35 cellular contexts compared by ENCODE assay signal in genomic region chr7:123692471-123692877, GRCh38. TPM values are rescaled to one million over a fixed set of nuclear protein-coding genes. Genes with fewer than 3 reads are reported as not detected.
DNase-seq lines count a peak whose midpoint lies in the region; ATAC-seq and TF ChIP-seq lines count a peak whose summit lies in the region.
"Had no signal": no experiment of that assay in that cellular context is flagged by ENCODE, and none has a peak within 500 bp of the region (broad histone marks: within the 10 kb centered on the region; RNA-seq: fewer than 3 reads in every experiment).

No MANE protein-coding gene starts in this region.

- no peaks in the 10 kb centered on the region for H3K79me2 ChIP-seq in PC-9 (ENCODE audit: low read depth)

- peaks cover 3% of the 10 kb centered on the region; the same call in 1 of the 2 replicates for H3F3A ChIP-seq in PC-9 (ENCODE audit: insufficient read depth, low read depth)

- peak overlapping the region; percentile 33 for H3K4me3 Mint-ChIP-seq in WTC11
- H3K4me3 Mint-ChIP-seq: activated naive CD8-positive, alpha-beta T cell treated with anti-CD3 and anti-CD28 coated beads for 36 hours; CD8-positive, alpha-beta memory T cell; IgD-negative memory B cell; naive thymus-derived CD4-positive, alpha-beta T cell; stimulated activated naive B cell treated with anti-CD40 and anti-IgM and Interleukin-4, amounts not matched to agents 10 μg/mL and 1 μg/mL and 100 μg/mL, for 72 hours; T-helper 2 cell treated with Interferon-gamma antibody and Interleukin-4, amounts not matched to agents 5 μg/mL and 100 μg/mL, for 36 hours; type B pancreatic cell had no signal

- no peak overlapping the region for H2AFZ ChIP-seq in PC-9
- H2AFZ ChIP-seq: hepatocyte had no signal

- H3K27ac ChIP-seq in HUES64 (ENCODE audit: low read depth, low read length) (peak overlapping the region; percentile 11; the same call in 1 of the 2 replicates), PC-9 (no peak overlapping the region)
- H3K27ac ChIP-seq: hepatocyte, psoas muscle had no signal

- H3K36me3 Mint-ChIP-seq in WTC11: peaks cover 36% of the 10 kb centered on the region

- POLR2A ChIA-PET in WTC11 (lab: Charles Lee): interaction anchor here (0.6 to 2.5 kb wide), 5 partner anchors 10 to 98 kb away, joined by 3 to 16 read pairs (median 3); partner anchors contain the start of gene WASL
- POLR2A ChIA-PET in PC-9 (lab: Charles Lee; ENCODE audit: unreplicated experiment): no interaction called here

- no peaks in the 10 kb centered on the region for H3K9me3 ChIP-seq in HUES64 (ENCODE audit: insufficient read depth, low read depth, low read length)
- no peaks in the 10 kb centered on the region for H3K9me3 ChIP-seq in iPS-15b (ENCODE audit: control insufficient read depth, insufficient read depth, low read length)
- H3K9me3 ChIP-seq in PC-9 (ENCODE audit: insufficient read depth, low read depth): no peaks in the 10 kb centered on the region
- H3K9me3 ChIP-seq: psoas muscle had no signal

- intact Hi-C loops in posterior vena cava (cut with DNase I): no loop called here
- intact Hi-C loops in PC-9 (cut with micrococcal nuclease; ENCODE audit: unreplicated experiment): no loop called here

- no peak overlapping the region for H3K4me3 ChIP-seq in HUES64 (ENCODE audit: low read length)
- peak overlapping the region; percentile 16 for H3K4me3 ChIP-seq in iPS-15b (ENCODE audit: low read depth, low read length)
- H3K4me3 ChIP-seq in PC-9: no peak overlapping the region
- H3K4me3 ChIP-seq: hepatocyte, psoas muscle had no signal

- H3K9me3 Mint-ChIP-seq in WTC11: no peaks in the 10 kb centered on the region
- H3K9me3 Mint-ChIP-seq: activated naive CD8-positive, alpha-beta T cell treated with anti-CD3 and anti-CD28 coated beads for 36 hours; activated T-helper 2 cell treated with anti-CD3 and anti-CD28 coated beads, Interferon-gamma antibody, Interleukin-2, Interleukin-4, amounts not matched to agents 10 μg/mL and 5 μg/mL and 100 μg/mL, durations not matched to agents 14 hours and 24 hours and 36 hours; CD8-positive, alpha-beta memory T cell; IgD-negative memory B cell; naive thymus-derived CD4-positive, alpha-beta T cell; stimulated activated naive B cell treated with anti-CD40 and anti-IgM and Interleukin-4, amounts not matched to agents 10 μg/mL and 1 μg/mL and 100 μg/mL, for 72 hours; T-helper 2 cell treated with Interferon-gamma antibody and Interleukin-4, amounts not matched to agents 5 μg/mL and 100 μg/mL, for 36 hours; type B pancreatic cell had no signal

- peaks cover 5% of the 10 kb centered on the region; the same call in 1 of the 2 replicates for H3K4me1 ChIP-seq in HUES64 (ENCODE audit: insufficient read depth, low read length)
- H3K4me1 ChIP-seq in iPS-15b (ENCODE audit: control insufficient read depth, insufficient read depth, low read length): peaks cover 10% of the 10 kb centered on the region
- H3K4me1 ChIP-seq in PC-9 (replicated peaks; ENCODE audit: insufficient read depth): no peaks in the 10 kb centered on the region
- H3K4me1 ChIP-seq: psoas muscle had no signal

- H3K9me2 ChIP-seq in PC-9 (ENCODE audit: insufficient read depth): no peaks in the 10 kb centered on the region

- ATAC-seq in WTC11 (peak; percentile 100), GM21717 (IDR thresholded peaks at IDR 0.05; ENCODE audit: unreplicated experiment) (no peak)
- ATAC-seq: naive thymus-derived CD4-positive, alpha-beta T cell; Panc1; psoas muscle; stimulated activated naive B cell treated with anti-CD40 and anti-IgM and Interleukin-4, amounts not matched to agents 10 μg/mL and 1 μg/mL and 100 μg/mL, for 72 hours had no signal

- H3K9ac ChIP-seq in HUES64 (ENCODE audit: low read depth, low read length): no peak overlapping the region
- H3K9ac ChIP-seq in iPS-15b (ENCODE audit: low read depth, low read length): no peak overlapping the region

- H3K27me3 ChIP-seq in HUES64 (ENCODE audit: insufficient read depth, low read length): no peaks in the 10 kb centered on the region
- no peaks in the 10 kb centered on the region for H3K27me3 ChIP-seq in iPS-15b (ENCODE audit: control insufficient read depth, insufficient read depth, low read length)
- no peaks in the 10 kb centered on the region for H3K27me3 ChIP-seq in PC-9 (ENCODE audit: insufficient read depth, low read depth)
- H3K27me3 ChIP-seq: hepatocyte had no signal

- H3K4me2 ChIP-seq in PC-9: no peak overlapping the region
- H3K4me2 ChIP-seq: hepatocyte had no signal

- H3K36me3 ChIP-seq in HUES64 (ENCODE audit: insufficient read depth, low read length): peaks cover 96% of the 10 kb centered on the region
- H3K36me3 ChIP-seq in iPS-15b (ENCODE audit: control insufficient read depth, insufficient read depth, low read length): peaks cover 3% of the 10 kb centered on the region
- H3K36me3 ChIP-seq in PC-9 (ENCODE audit: low read depth): peaks cover 50% of the 10 kb centered on the region; the same call in 1 of the 2 replicates

- peaks cover 25% of the 10 kb centered on the region for H3K4me1 Mint-ChIP-seq in WTC11
- H3K4me1 Mint-ChIP-seq: CD8-positive, alpha-beta memory T cell; IgD-negative memory B cell; naive thymus-derived CD4-positive, alpha-beta T cell; stimulated activated naive B cell treated with anti-CD40 and anti-IgM and Interleukin-4, amounts not matched to agents 10 μg/mL and 1 μg/mL and 100 μg/mL, for 72 hours had no signal

- BruUV-seq in PC-9 (replicated peaks; lab: Mats Ljungman, UMichigan): no TSS peak

- TF ChIP-seq CTCF in WTC11 (IDR thresholded peaks at IDR 0.05) (no peak), PC-9 (conservative IDR thresholded peaks at IDR 0.05) (no peak)

- peak overlapping the region; percentile 84 for H3K27ac Mint-ChIP-seq in WTC11
- H3K27ac Mint-ChIP-seq: activated naive CD8-positive, alpha-beta T cell treated with anti-CD3 and anti-CD28 coated beads for 36 hours; activated T-helper 2 cell treated with anti-CD3 and anti-CD28 coated beads, Interferon-gamma antibody, Interleukin-2, Interleukin-4, amounts not matched to agents 10 μg/mL and 5 μg/mL and 100 μg/mL, durations not matched to agents 14 hours and 24 hours and 36 hours; stimulated activated naive B cell treated with anti-CD40 and anti-IgM and Interleukin-4, amounts not matched to agents 10 μg/mL and 1 μg/mL and 100 μg/mL, for 72 hours; T-helper 2 cell treated with Interferon-gamma antibody and Interleukin-4, amounts not matched to agents 5 μg/mL and 100 μg/mL, for 36 hours; type B pancreatic cell had no signal

- 69% methylated on average over 6 of the region's 6 CpGs for WGBS in HUES64

- CTCF ChIA-PET in WTC11 (lab: Charles Lee) (interaction anchor here (0.7 to 3.0 kb wide), 10 partner anchors 10 to 198 kb away, joined by 3 to 32 read pairs (median 4); no protein-coding TSS in a partner anchor), PC-9 (lab: Charles Lee) (no interaction called here)

- peaks cover 8% of the 10 kb centered on the region for H4K20me1 ChIP-seq in PC-9 (ENCODE audit: insufficient read depth)

- no peaks in the 10 kb centered on the region for H3K27me3 Mint-ChIP-seq in WTC11 (ENCODE audit: low read depth)
- H3K27me3 Mint-ChIP-seq: activated naive CD8-positive, alpha-beta T cell treated with anti-CD3 and anti-CD28 coated beads for 36 hours; CD8-positive, alpha-beta memory T cell; IgD-negative memory B cell; naive thymus-derived CD4-positive, alpha-beta T cell; stimulated activated naive B cell treated with anti-CD40 and anti-IgM and Interleukin-4, amounts not matched to agents 10 μg/mL and 1 μg/mL and 100 μg/mL, for 72 hours; type B pancreatic cell had no signal

- DNase-seq in WTC11 (ENCODE audit: low spot score): peak; percentile 77
- DNase-seq in posterior vena cava (ENCODE audit: low spot score): peak; percentile 54
- no peak for DNase-seq in cerebellar nuclear complex (lab: John Stamatoyannopoulos, UW)
- no peak for DNase-seq in PC-9
- DNase-seq: activated CD4-positive, alpha-beta T cell treated with anti-CD3 and anti-CD28 coated beads for 4 hours; activated naive CD8-positive, alpha-beta T cell treated with anti-CD3 and anti-CD28 coated beads for 36 hours; anterior cingulate cortex; CD8-positive, alpha-beta memory T cell; effector CD4-positive, alpha-beta T cell; EL; midbrain; naive thymus-derived CD4-positive, alpha-beta T cell; NCI-H1105; NCI-H187 treated with DMSO at 0.1 percent for 48 hours; NCI-H524 treated with DMSO at 0.1 percent for 48 hours; occipital lobe; psoas muscle; SHP77; stimulated activated CD4-positive, alpha-beta T cell treated with anti-CD3 and anti-CD28 coated beads, Interleukin-15, amount 100 ng/mL, for 24 hours; stimulated activated naive B cell treated with anti-CD40 and anti-IgM and Interleukin-4, amounts not matched to agents 10 μg/mL and 1 μg/mL and 100 μg/mL, for 72 hours had no signal

TF ChIP-seq in WTC11, 78 proteins besides CTCF, POLR2A, EP300 and RAD21 (continues in another document):
- no peak for TF ChIP-seq OVOL2 (CRISPR knock-in tag; IDR thresholded peaks at IDR 0.05; ENCODE audit: borderline replicate concordance)
- TF ChIP-seq STAT6 (CRISPR knock-in tag; conservative IDR thresholded peaks at IDR 0.05; ENCODE audit: low read depth): no peak
- TF ChIP-seq CREM (CRISPR knock-in tag; IDR thresholded peaks at IDR 0.05): no peak

RNA-seq across cellular contexts. Expression of gene LMOD2, which starts 36.8 kb away (rescaled TPM):
- 0.10 TPM for polyA plus RNA-seq in HUES64 (2013, experiment 1 of 2)
- not detected for polyA plus RNA-seq in HUES64 (2013, experiment 2 of 2)
- 0.09 to 0.11 TPM in 2 of 3 replicates, not detected in the other for total RNA-seq in WTC11 (2021)
- not detected for total RNA-seq in posterior vena cava
- total RNA-seq in PC-9 (2021): not detected in 2 replicates
- total RNA-seq: activated naive CD8-positive, alpha-beta T cell treated with anti-CD3 and anti-CD28 coated beads for 36 hours; activated T-helper 2 cell treated with anti-CD3 and anti-CD28 coated beads, Interferon-gamma antibody, Interleukin-2, Interleukin-4, amounts not matched to agents 10 μg/mL and 5 μg/mL and 100 μg/mL, durations not matched to agents 14 hours and 24 hours and 36 hours; bronchial epithelial cell; CD8-positive, alpha-beta memory T cell; hepatocyte; liver; M059J; naive thymus-derived CD4-positive, alpha-beta T cell; occipital lobe had no signal
- polyA plus RNA-seq: AG04450; BJ; CD8-positive, alpha-beta memory T cell; hepatocyte; IgD-negative memory B cell; keratinocyte; liver had no signal

RNA-seq across cellular contexts. Expression of gene WASL, which starts 56.3 kb away (rescaled TPM):
- polyA plus RNA-seq in HUES64 (2013, experiment 1 of 2): 27.2 TPM
- 27.8 TPM for polyA plus RNA-seq in HUES64 (2013, experiment 2 of 2)
- total RNA-seq in WTC11 (2021) (29.9 to 34.4 TPM (median 30.0 TPM) in 3 replicates), posterior vena cava (10 to 100 TPM; 38.1 to 58.1 TPM), PC-9 (2021) (31.4 and 40.3 TPM in 2 replicates)

Comparison
In these comparisons a context has a peak if more than half of its experiments do, and no peak if none do; other contexts are left out.
1. DNase-seq: peak in WTC11 (single experiment) and posterior vena cava (single experiment); none in cerebellar nuclear complex (0 of 2) and PC-9 (0 of 2).